In genomic region chr14:61003571-61003970, GRCh38 we compare ENCODE assay signal across 28 cellular contexts. TPM values are rescaled to one million over a fixed set of nuclear protein-coding genes. Genes with fewer than 3 reads are reported as not detected.
A peak's percentile ranks its signal among the peaks of the same experiment; 100 is the strongest.
DNase-seq lines count a peak whose midpoint lies in the region; ATAC-seq and TF ChIP-seq lines count a peak whose summit lies in the region.
"Had no signal": no experiment of that assay in that cellular context is flagged by ENCODE, and none has a peak within 500 bp of the region (broad histone marks: within the 10 kb centered on the region; RNA-seq: fewer than 3 reads in every experiment).

No MANE protein-coding gene starts in this region.

- H3K4me3 ChIP-seq in fibroblast of mammary gland (ENCODE audit: control insufficient read depth, low read depth, low read length) (no peak overlapping the region), HAP-1 (no peak overlapping the region)
- H3K4me3 ChIP-seq: esophagus muscularis mucosa, psoas muscle, sigmoid colon had no signal

- peaks cover 5% of the 10 kb centered on the region for H3K9me3 Mint-ChIP-seq in osteocyte (ENCODE audit: unreplicated experiment)
- H3K9me3 Mint-ChIP-seq: activated T-helper 1 cell treated with anti-CD3 and anti-CD28 coated beads, Interleukin-12 subunit alpha, Interleukin-12 subunit beta, Interleukin-2, Interleukin-4 antibody, amounts not matched to agents 30 ng/mL and 10 ng/mL and 1 ng/mL, durations not matched to agents 14 hours and 24 hours and 36 hours; dendritic cell treated with granulocyte-macrophage colony-stimulating factor and Interleukin-4, amounts not matched to agents 40 ng/mL and 50 ng/mL, for 4 days; stimulated activated naive CD8-positive, alpha-beta T cell treated with anti-CD3 and anti-CD28 coated beads, Interleukin-15, Interleukin-2, amounts not matched to agents 100 ng/mL and 50 ng/mL, for 24 hours had no signal

- H3K27me3 Mint-ChIP-seq in osteocyte (ENCODE audit: unreplicated experiment) = no peaks in the 10 kb centered on the region
- H3K27me3 Mint-ChIP-seq: dendritic cell treated with granulocyte-macrophage colony-stimulating factor and Interleukin-4, amounts not matched to agents 40 ng/mL and 50 ng/mL, for 4 days; memory B cell; stimulated activated naive CD8-positive, alpha-beta T cell treated with anti-CD3 and anti-CD28 coated beads, Interleukin-15, Interleukin-2, amounts not matched to agents 100 ng/mL and 50 ng/mL, for 24 hours had no signal

- no peaks in the 10 kb centered on the region for H3K36me3 ChIP-seq in HAP-1 (replicated peaks)

- no peaks in the 10 kb centered on the region for H3K4me1 ChIP-seq in HAP-1
- H3K4me1 ChIP-seq: Caco-2, psoas muscle, sigmoid colon had no signal

- ATAC-seq in GM21515 (IDR thresholded peaks at IDR 0.05; ENCODE audit: unreplicated experiment) = no peak
- ATAC-seq: left cardiac atrium, psoas muscle had no signal

- DNase-seq in EH (ENCODE audit: low read depth) (peak; percentile 55), amniotic epithelial cell (ENCODE audit: low read depth) (peak; percentile 34), fibroblast of mammary gland (ENCODE audit: low read depth) (peak; percentile 41), osteocyte (ENCODE audit: extremely low spot score, unreplicated experiment) (no peak), globus pallidus (ENCODE audit: low spot score) (no peak), glomerular visceral epithelial cell (ENCODE audit: extremely low spot score) (no peak), HAP-1 (ENCODE audit: low spot score in 2 of 2) (no peak)
- DNase-seq: activated CD4-positive, alpha-beta T cell treated with anti-CD3 and anti-CD28 coated beads, Interleukin-2, amount 50 U/mL, for 48 hours; activated naive CD4-positive, alpha-beta T cell treated with anti-CD3 and anti-CD28 coated beads for 36 hours; amygdala; C1 segment of cervical spinal cord; Caco-2; caudate nucleus; endodermal cell; GF-D8; left cardiac atrium; MV-4-11; NCI-H146; NCI-H446 treated with DMSO at 0.1 percent for 48 hours; OCI-M1; psoas muscle; sigmoid colon had no signal

- TF ChIP-seq CTCF in fibroblast of mammary gland (conservative IDR thresholded peaks at IDR 0.05; ENCODE audit: control insufficient read depth, insufficient read depth, low read depth, low read length) (no peak), osteocyte (IDR thresholded peaks at IDR 0.05) (no peak)

- no peak overlapping the region for H3K4me3 Mint-ChIP-seq in osteocyte (ENCODE audit: unreplicated experiment)
- H3K4me3 Mint-ChIP-seq: activated naive CD4-positive, alpha-beta T cell treated with anti-CD3 and anti-CD28 coated beads for 36 hours; activated T-helper 1 cell treated with anti-CD3 and anti-CD28 coated beads, Interleukin-12 subunit alpha, Interleukin-12 subunit beta, Interleukin-2, Interleukin-4 antibody, amounts not matched to agents 30 ng/mL and 10 ng/mL and 1 ng/mL, durations not matched to agents 14 hours and 24 hours and 36 hours; dendritic cell treated with granulocyte-macrophage colony-stimulating factor and Interleukin-4, amounts not matched to agents 40 ng/mL and 50 ng/mL, for 4 days; endodermal cell; memory B cell; stimulated activated naive CD8-positive, alpha-beta T cell treated with anti-CD3 and anti-CD28 coated beads, Interleukin-15, Interleukin-2, amounts not matched to agents 100 ng/mL and 50 ng/mL, for 24 hours had no signal

- peaks cover 32% of the 10 kb centered on the region for H3K36me3 Mint-ChIP-seq in osteocyte (ENCODE audit: unreplicated experiment)

- no peaks in the 10 kb centered on the region for H3K27me3 ChIP-seq in HAP-1 (ENCODE audit: low read depth)
- H3K27me3 ChIP-seq: esophagus muscularis mucosa, sigmoid colon had no signal

- peaks cover 7% of the 10 kb centered on the region for H3K4me1 Mint-ChIP-seq in osteocyte (ENCODE audit: unreplicated experiment)
- H3K4me1 Mint-ChIP-seq: endodermal cell, memory B cell had no signal

- no peaks in the 10 kb centered on the region for H3K9me3 ChIP-seq in HAP-1
- H3K9me3 ChIP-seq: Caco-2, esophagus muscularis mucosa, psoas muscle, sigmoid colon had no signal

- peak overlapping the region; percentile 29 for H3K27ac Mint-ChIP-seq in osteocyte (ENCODE audit: unreplicated experiment)
- H3K27ac Mint-ChIP-seq: activated naive CD4-positive, alpha-beta T cell treated with anti-CD3 and anti-CD28 coated beads for 36 hours; activated T-helper 1 cell treated with anti-CD3 and anti-CD28 coated beads, Interleukin-12 subunit alpha, Interleukin-12 subunit beta, Interleukin-2, Interleukin-4 antibody, amounts not matched to agents 30 ng/mL and 10 ng/mL and 1 ng/mL, durations not matched to agents 14 hours and 24 hours and 36 hours; dendritic cell treated with granulocyte-macrophage colony-stimulating factor and Interleukin-4, amounts not matched to agents 40 ng/mL and 50 ng/mL, for 4 days; endodermal cell; memory B cell; stimulated activated naive CD8-positive, alpha-beta T cell treated with anti-CD3 and anti-CD28 coated beads, Interleukin-15, Interleukin-2, amounts not matched to agents 100 ng/mL and 50 ng/mL, for 24 hours had no signal

- in situ Hi-C loops in HAP-1 (cut with MboI; ENCODE audit: low sequenced_read_pairs) = no loop called here

RNA-seq across cellular contexts. Expression of gene SLC38A6, which starts 22.5 kb away (rescaled TPM):
- 61.9 and 63.9 TPM in 2 replicates for total RNA-seq in osteocyte

RNA-seq across cellular contexts. Expression of gene TRMT5, which starts 22.7 kb away (rescaled TPM):
- total RNA-seq in osteocyte = 15.8 and 17.0 TPM in 2 replicates

Comparison
In these comparisons a context has a peak if more than half of its experiments do, and no peak if none do; other contexts are left out.
1. DNase-seq: peak in EH (single experiment), amniotic epithelial cell (single experiment) and fibroblast of mammary gland (single experiment); none in osteocyte (single experiment), globus pallidus (single experiment), glomerular visceral epithelial cell (single experiment) and HAP-1 (0 of 2).